8 cellular contexts compared by ENCODE assay signal in the genomic region with DNA sequence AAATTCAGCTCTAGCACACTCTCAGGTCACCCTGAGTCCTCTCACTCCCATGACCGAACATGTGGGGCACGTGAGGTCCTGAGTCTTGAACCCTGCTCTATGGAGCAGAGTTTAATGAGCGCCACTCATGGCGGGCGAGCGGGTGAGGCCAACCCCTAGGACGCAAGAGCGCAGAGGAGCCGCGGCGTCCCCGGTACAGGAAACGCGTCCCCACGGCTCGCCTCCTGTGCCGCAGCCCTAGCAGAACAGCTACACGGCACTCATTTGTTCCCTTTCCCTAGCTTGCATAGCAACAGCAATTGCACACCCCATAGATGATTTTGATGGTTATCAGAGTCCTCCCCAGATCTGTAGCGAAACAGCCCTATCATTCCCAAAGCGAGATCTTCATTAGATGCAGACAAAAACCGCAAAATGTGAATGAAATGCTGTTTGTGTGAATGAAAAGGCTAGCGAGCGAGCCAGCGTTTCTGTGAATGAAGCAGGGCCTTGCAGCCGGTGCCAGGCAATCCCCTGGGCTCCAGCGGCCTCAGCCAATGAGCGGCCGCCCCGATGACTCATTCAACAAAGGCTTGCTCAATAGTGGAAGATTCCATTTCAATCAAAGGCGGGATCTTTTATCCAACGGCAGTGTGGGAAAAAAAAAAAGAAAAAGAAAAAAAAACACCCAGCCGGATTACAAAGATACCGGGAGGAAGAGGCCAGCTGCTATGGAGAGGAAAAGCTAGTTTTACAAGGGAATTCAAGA. TPM values are rescaled to one million over a fixed set of nuclear protein-coding genes. Genes with fewer than 3 reads are reported as not detected.
A peak's percentile ranks its signal among the peaks of the same experiment; 100 is the strongest.
DNase-seq lines count a peak whose midpoint lies in the region; ATAC-seq, FAIRE-seq and TF ChIP-seq lines count a peak whose summit lies in the region.

No MANE protein-coding gene starts in this region.

- no peak overlapping the region for H4K8ac ChIP-seq in H1 (ENCODE audit: extremely low read depth, insufficient read depth, low read length)

- H3K4me3 Mint-ChIP-seq in activated CD4-positive, alpha-beta T cell treated with anti-CD3 and anti-CD28 coated beads, Interleukin-2, amount 10 ng/mL, durations not matched to agents 24 days and 14 days = peak overlapping the region; percentile 60

- 3% methylated on average over 33 of the region's 33 CpGs; no CpG with 5 or more reads in 1 of the 2 experiments for WGBS in H1 (ENCODE audit: extremely low coverage in 1 of 2, insufficient coverage in 1 of 2, insufficient read length in 1 of 2, insufficient replicate concordance in 2 of 2, low coverage in 1 of 2, low lambda C conversion rate in 2 of 2, missing lambda C conversion rate in 1 of 2), 2 experiments
- 2% methylated on average over 22 of the region's 33 CpGs for WGBS in HepG2 (ENCODE audit: low lambda C conversion rate)

- in situ Hi-C loops in HepG2 (cut with HindIII; ENCODE audit: extremely low pct_ligation_motif_present, low pct_unique_long_range_greater_than_20kb) = no loop called here

- DNase-seq in AG04449 (ENCODE audit: low read depth, low spot score) (peak; percentile 67), H7 (peak; percentile 92), NCI-H2196 treated with DMSO at 0.1 percent for 48 hours (lab: John Stamatoyannopoulos, UW; ENCODE audit: unreplicated experiment) (peak; percentile 82), H1 (ENCODE audit: low read depth in 1 of 2, low spot score in 2 of 2) (peak; percentile 75 to 81), HepG2 (ENCODE audit: low spot score) (peak; percentile 82)
- peak; percentile 77 for DNase-seq in activated CD4-positive, alpha-beta T cell treated with anti-CD3 and anti-CD28 coated beads, Interleukin-2, amount 10 ng/mL, durations not matched to agents 24 days and 14 days
- peak; percentile 74 for DNase-seq in stimulated activated CD4-positive, alpha-beta T cell treated with anti-CD3 and anti-CD28 coated beads, Interleukin-1b, Interleukin-23, amount 100 ng/mL, for 48 hours

- peak overlapping the region; percentile 54; the same call in 1 of the 2 replicates for H2BK15ac ChIP-seq in H1 (ENCODE audit: low read length)

- TF ChIP-seq RAD21 in H1 (IDR thresholded peaks at IDR 0.05 in 1 of 2, conservative IDR thresholded peaks at IDR 0.05 in 1 of 2; ENCODE audit: low read depth in 2 of 2, low read length in 2 of 2) (no peak), HepG2 (CRISPR knock-in tag; IDR thresholded peaks at IDR 0.05) (no peak)

- TF ChIP-seq EP300 in H1 (IDR thresholded peaks at IDR 0.05; ENCODE audit: borderline replicate concordance in 1 of 2, low read depth in 2 of 2, low read length in 2 of 2) = no peak
- TF ChIP-seq EP300 in HepG2 (IDR thresholded peaks at IDR 0.05; ENCODE audit: low read depth in 2 of 2, low read length in 2 of 2) = peak in 1 of 2 experiments; percentile 55; a peak in 1 of 4 replicates
- no peak for TF ChIP-seq EP300 in HepG2 (CRISPR knock-in tag; IDR thresholded peaks at IDR 0.05; ENCODE audit: borderline replicate concordance)

- H3K27me3 ChIP-seq in H7 (ENCODE audit: control insufficient read depth, insufficient read depth, low read length) (peaks cover 16% of the 10 kb centered on the region; the same call in 1 of the 2 replicates), H1 (replicated peaks in 1 of 4; ENCODE audit: control insufficient read depth in 3 of 4, extremely low read depth in 1 of 4, insufficient read depth in 3 of 4, low read length in 3 of 4) (peaks cover 0 to 36% (median 20%) of the 10 kb centered on the region in 4 experiments; a peak in 5 of 7 replicates), HepG2 (ENCODE audit: control insufficient read depth in 1 of 2, insufficient read depth in 2 of 2, low read length in 2 of 2) (peaks cover 5 to 37% of the 10 kb centered on the region in 2 experiments; a peak in 4 of 5 replicates)

- H3K4me3 ChIP-seq in AG04449 (ENCODE audit: low read depth, low read length) (peak overlapping the region; percentile 53), H7 (ENCODE audit: insufficient read depth, low read depth, low read length) (peak overlapping the region; percentile 34; the same call in 1 of the 2 replicates), H1 (ENCODE audit: extremely low read depth in 1 of 4, insufficient read depth in 2 of 4, low read depth in 3 of 4, low read length in 4 of 4) (peak overlapping the region; percentile 42 to 71 (median 44)), HepG2 (replicated peaks in 1 of 3; ENCODE audit: insufficient read depth in 1 of 3, low read depth in 2 of 3, low read length in 3 of 3) (peak overlapping the region; percentile 47 to 64 (median 51))

- H3K18ac ChIP-seq in H1 (ENCODE audit: extremely low read depth, low read length) = peak overlapping the region; percentile 91

- POLR2A ChIA-PET in AG04449 (lab: Yijun Ruan, JAX) = interaction anchor here (0.5 to 1.0 kb wide), 2 partner anchors 27 to 181 kb away, joined by 3 read pairs; no protein-coding TSS in a partner anchor
- POLR2A ChIA-PET in H1 (lab: Charles Lee; ENCODE audit: partially characterized antibody) = interaction anchor here (0.8 to 2.4 kb wide), 4 partner anchors 19 to 132 kb away, joined by 3 to 11 read pairs (median 6); a partner anchor contains a TSS
- POLR2A ChIA-PET in HepG2 (lab: Yijun Ruan, JAX) = interaction anchor here (1.7 kb wide), 1 partner anchor 130 kb away, joined by 6 read pairs; no protein-coding TSS in a partner anchor

- peaks cover 1% of the 10 kb centered on the region for H3K36me3 Mint-ChIP-seq in activated CD4-positive, alpha-beta T cell treated with anti-CD3 and anti-CD28 coated beads, Interleukin-2, amount 10 ng/mL, durations not matched to agents 24 days and 14 days (ENCODE audit: low read depth)

- H2BK5ac ChIP-seq in H1 (ENCODE audit: low read depth, low read length) = peak overlapping the region; percentile 92; the same call in 1 of the 2 replicates

- intact Hi-C loops in activated CD4-positive, alpha-beta T cell treated with anti-CD3 and anti-CD28 coated beads, Interleukin-2, amount 10 ng/mL, durations not matched to agents 24 days and 14 days (cut with micrococcal nuclease) = loop anchor here (2.0 kb wide), 1 partner anchor 97 kb away; no protein-coding TSS in a partner anchor
- intact Hi-C loops in HepG2 (cut with micrococcal nuclease; ENCODE audit: unreplicated experiment) = no loop called here

- no peak overlapping the region for H4K5ac ChIP-seq in H1 (ENCODE audit: insufficient read length, low read depth, low read length)

- H3K36me3 ChIP-seq in H7 (replicated peaks; ENCODE audit: control insufficient read depth, insufficient read depth, low read length) (no peaks in the 10 kb centered on the region), H1 (ENCODE audit: control insufficient read depth in 2 of 4, insufficient read depth in 4 of 4, low read length in 3 of 4) (no peaks in the 10 kb centered on the region), HepG2 (replicated peaks in 1 of 2; ENCODE audit: control insufficient read depth in 1 of 2, insufficient read depth in 2 of 2, low read length in 2 of 2) (no peaks in the 10 kb centered on the region)

- H3K23me2 ChIP-seq in H1 (ENCODE audit: low read depth, low read length) = peaks cover 13% of the 10 kb centered on the region

- H2AFZ ChIP-seq in H1 (ENCODE audit: low read length) (peak overlapping the region; percentile 76), HepG2 (ENCODE audit: low read length) (peak overlapping the region; percentile 73)

- H3K27me3 Mint-ChIP-seq in activated CD4-positive, alpha-beta T cell treated with anti-CD3 and anti-CD28 coated beads, Interleukin-2, amount 10 ng/mL, durations not matched to agents 24 days and 14 days = peaks cover 57% of the 10 kb centered on the region

- H3K9me3 ChIP-seq in H1 (ENCODE audit: insufficient read depth in 2 of 2, low read depth in 1 of 2, low read length in 1 of 2) = no peaks in the 10 kb centered on the region
- H3K9me3 ChIP-seq in HepG2 (ENCODE audit: low read length) = no peaks in the 10 kb centered on the region

- peak; percentile 91 for FAIRE-seq in H1 (lab: Jason Lieb, UNC)
- peak; percentile 72 for FAIRE-seq in HepG2 (lab: Jason Lieb, UNC)

- H3K9me3 Mint-ChIP-seq in activated CD4-positive, alpha-beta T cell treated with anti-CD3 and anti-CD28 coated beads, Interleukin-2, amount 10 ng/mL, durations not matched to agents 24 days and 14 days = no peaks in the 10 kb centered on the region

- H3K14ac ChIP-seq in H1 (ENCODE audit: insufficient read length) = no peak overlapping the region

- peak; percentile 91 for ATAC-seq in HepG2
- ATAC-seq in HG03175 (IDR thresholded peaks at IDR 0.05; ENCODE audit: unreplicated experiment) = no peak

- H3K27ac Mint-ChIP-seq in activated CD4-positive, alpha-beta T cell treated with anti-CD3 and anti-CD28 coated beads, Interleukin-2, amount 10 ng/mL, durations not matched to agents 24 days and 14 days = no peak overlapping the region

- H2AK5ac ChIP-seq in H1 (ENCODE audit: low read depth, low read length) = peak overlapping the region; percentile 33; the same call in 1 of the 2 replicates

- peak overlapping the region; percentile 10 for H3K4ac ChIP-seq in H1 (replicated peaks; ENCODE audit: insufficient read length, low read depth, low read length)

- no peaks in the 10 kb centered on the region for H3K79me1 ChIP-seq in H1 (ENCODE audit: low read depth, low read length)

- peak overlapping the region; percentile 50 for H2BK12ac ChIP-seq in H1 (ENCODE audit: low read depth, low read length)

- TF ChIP-seq POLR2A in H1 (IDR thresholded peaks at IDR 0.05; ENCODE audit: control extremely low read depth in 1 of 2, low read depth in 2 of 2, low read length in 2 of 2) = peak; percentile 48 to 79
- peak; percentile 50 to 80; a peak in 2 of 4 replicates for TF ChIP-seq POLR2A in HepG2 (IDR thresholded peaks at IDR 0.05; ENCODE audit: insufficient read depth in 1 of 2, low read depth in 2 of 2, low read length in 2 of 2)

- H4K20me1 ChIP-seq in H1 (replicated peaks in 1 of 2; ENCODE audit: control insufficient read depth in 1 of 2, insufficient read depth in 2 of 2, low read length in 2 of 2) (peaks cover 0 to 3% of the 10 kb centered on the region in 2 experiments), HepG2 (ENCODE audit: insufficient read depth, low read length) (no peaks in the 10 kb centered on the region)

- peak overlapping the region; percentile 89 for H4K91ac ChIP-seq in H1 (replicated peaks; ENCODE audit: insufficient read length, low read length)

- H3K4me2 ChIP-seq in H1 (ENCODE audit: insufficient read depth in 1 of 2, low read depth in 2 of 2, low read length in 2 of 2) (peak overlapping the region; percentile 82 to 99), HepG2 (ENCODE audit: low read depth, low read length) (peak overlapping the region; percentile 89)

- H3K9ac ChIP-seq in H1 (replicated peaks in 1 of 4; ENCODE audit: extremely low read depth in 1 of 4, low read depth in 3 of 4, low read length in 3 of 4) (peak overlapping the region in 2 of 4 experiments; percentile 49 to 74; a peak in 4 of 7 replicates), HepG2 (ENCODE audit: insufficient read depth, low read depth, low read length) (peak overlapping the region; percentile 61)

- no peak overlapping the region for H2BK120ac ChIP-seq in H1 (replicated peaks; ENCODE audit: low read depth, low read length)

- H3K27ac ChIP-seq in H1 (ENCODE audit: low read depth, low read length) = no peak overlapping the region; the same call in 1 of the 2 replicates
- H3K27ac ChIP-seq in HepG2 (ENCODE audit: extremely low read length, insufficient read depth, low read length) = peak overlapping the region; percentile 66

- no peak overlapping the region for H3K23ac ChIP-seq in H1 (ENCODE audit: insufficient read length)

- H2BK20ac ChIP-seq in H1 (ENCODE audit: low read length) = peak overlapping the region; percentile 8; the same call in 1 of the 2 replicates

- H3K79me2 ChIP-seq in H1 (ENCODE audit: control insufficient read depth in 1 of 2, insufficient read depth in 2 of 2, low read length in 2 of 2) (peaks cover 0 to 6% of the 10 kb centered on the region in 2 experiments; a peak in 3 of 4 replicates), HepG2 (ENCODE audit: insufficient read depth, low read length) (no peaks in the 10 kb centered on the region)

- H3K56ac ChIP-seq in H1 (replicated peaks; ENCODE audit: insufficient read length, low read depth, low read length) = no peak overlapping the region

- H3K4me1 Mint-ChIP-seq in activated CD4-positive, alpha-beta T cell treated with anti-CD3 and anti-CD28 coated beads, Interleukin-2, amount 10 ng/mL, durations not matched to agents 24 days and 14 days = peaks cover 12% of the 10 kb centered on the region

- no peak for TF ChIP-seq CTCF in AG04449 (IDR thresholded peaks at IDR 0.05; ENCODE audit: insufficient read depth, low read length, missing control alignments)
- no peak for TF ChIP-seq CTCF in H1 (IDR thresholded peaks at IDR 0.05; ENCODE audit: control extremely low read depth in 1 of 3, insufficient read depth in 1 of 3, low read depth in 1 of 3, low read length in 3 of 3)
- TF ChIP-seq CTCF in HepG2 (CRISPR knock-in tag; IDR thresholded peaks at IDR 0.05) = no peak

- BruUV-seq in HepG2 (replicated peaks; lab: Mats Ljungman, UMichigan) = TSS peak; percentile 71

- CTCF ChIA-PET in AG04449 (lab: Yijun Ruan, JAX) (interaction anchor here (1.4 kb wide), 1 partner anchor 99 kb away, joined by 6 read pairs; no protein-coding TSS in a partner anchor), H1 (lab: Charles Lee; ENCODE audit: partially characterized antibody) (interaction anchor here (1.2 kb wide), 1 partner anchor 249 kb away, joined by 3 read pairs; no protein-coding TSS in a partner anchor), HepG2 (lab: Yijun Ruan, JAX; ENCODE audit: low intra/inter-chr PET ratio, low total read pairs) (no interaction called here)

- H3K4me1 ChIP-seq in H1 (replicated peaks in 1 of 4; ENCODE audit: control insufficient read depth in 3 of 4, insufficient read depth in 4 of 4, low read length in 3 of 4) = peaks cover 4 to 21% (median 11%) of the 10 kb centered on the region in 4 experiments; a peak in 6 of 7 replicates
- peaks cover 26% of the 10 kb centered on the region for H3K4me1 ChIP-seq in HepG2 (ENCODE audit: insufficient read depth, low read length)

RNA-seq across cellular contexts. Expression of a gene that starts 1.5 kb away (rescaled TPM):
- total RNA-seq in H7 (2014; rRNA removed; shearing (Covaris generic)) = 8.2 and 13.2 TPM in 2 replicates
- total RNA-seq in activated CD4-positive, alpha-beta T cell treated with anti-CD3 and anti-CD28 coated beads, Interleukin-2, amount 10 ng/mL, durations not matched to agents 24 days and 14 days = not detected in 2 replicates
- 7.1 and 8.4 TPM in 2 replicates for total RNA-seq in H1 (2021; fragmentation: NEBNext Ultra II Directional; extraction: Animal tissue kit (Norgen Biotek cat#: 25700))
- polyA plus RNA-seq in H1 (2011; rRNA removed) (1.2 and 1.4 TPM in 2 replicates), HepG2 (2011; rRNA removed) (0.09 and 0.12 TPM in 2 replicates)
- 1.6 TPM for polyA plus RNA-seq in H1 (2011; cell fraction: cytosol; rRNA removed)
- polyA plus RNA-seq in H1 (2011; cell fraction: nucleus; rRNA removed) = 3.4 TPM
- 1.6 to 3.0 TPM (median 2.4 TPM) in 4 replicates for polyA plus RNA-seq in H1 (2012, experiment 1 of 2)
- 1.5 TPM for polyA plus RNA-seq in H1 (2012, experiment 2 of 2)
- 4.1 TPM for polyA plus RNA-seq in H1 (2013, experiment 1 of 2)
- 4.5 TPM for polyA plus RNA-seq in H1 (2013, experiment 2 of 2)
- 3.2 and 3.8 TPM in 2 replicates for polyA minus RNA-seq in H1 (2011; rRNA and poly(A)+ RNA removed)
- 2.1 TPM for polyA minus RNA-seq in H1 (2011; cell fraction: cytosol; rRNA and poly(A)+ RNA removed)
- polyA minus RNA-seq in H1 (2011; cell fraction: nucleus; rRNA and poly(A)+ RNA removed) = 3.4 TPM
- 0.89 and 1.1 TPM in 2 replicates for total RNA-seq in HepG2 (2016; rRNA removed; fragmentation: Illumina TruSeq; extraction: Trizol)
- 0.26 and 0.71 TPM in 2 replicates for total RNA-seq in HepG2 (2016; cell fraction: cytosol; rRNA removed; fragmentation: Illumina TruSeq; extraction: Trizol; ENCODE audit: low read depth)
- 0.97 and 1.2 TPM in 2 replicates for total RNA-seq in HepG2 (2016; cell fraction: insoluble cytoplasmic fraction; rRNA removed; fragmentation: Illumina TruSeq; extraction: Trizol)
- 0.38 and 0.49 TPM in 2 replicates for total RNA-seq in HepG2 (2016; cell fraction: membrane; rRNA removed; fragmentation: Illumina TruSeq; extraction: Trizol)
- total RNA-seq in HepG2 (2016; cell fraction: nucleus; rRNA removed; fragmentation: Illumina TruSeq; extraction: Trizol) = 0.69 and 1.0 TPM in 2 replicates
- polyA plus RNA-seq in HepG2 (2011; cell fraction: cytosol; rRNA removed) = 0.07 and 0.10 TPM in 2 replicates
- polyA plus RNA-seq in HepG2 (2011; cell fraction: nucleus; rRNA removed) = 0.39 and 0.42 TPM in 2 replicates
- polyA plus RNA-seq in HepG2 (2012) = 0.04 and 0.20 TPM in 2 replicates
- 0.06 and 0.20 TPM in 2 replicates for polyA plus RNA-seq in HepG2 (2016; cell fraction: cytosol; fragmentation: Illumina TruSeq; extraction: Trizol; ENCODE audit: low read depth)
- polyA plus RNA-seq in HepG2 (2016; cell fraction: insoluble cytoplasmic fraction; fragmentation: Illumina TruSeq; extraction: Trizol; ENCODE audit: low read depth) = 0.45 and 0.52 TPM in 2 replicates
- 0.11 and 0.20 TPM in 2 replicates for polyA plus RNA-seq in HepG2 (2016; cell fraction: membrane; fragmentation: Illumina TruSeq; extraction: Trizol; ENCODE audit: low read depth)
- 1.3 and 1.7 TPM in 2 replicates for polyA plus RNA-seq in HepG2 (2016; cell fraction: nucleus; fragmentation: Illumina TruSeq; extraction: Trizol; ENCODE audit: insufficient read depth, low read depth)
- 0.36 and 1.1 TPM in 2 replicates for polyA minus RNA-seq in HepG2 (2011; rRNA and poly(A)+ RNA removed; ENCODE audit: low replicate concordance)
- polyA minus RNA-seq in HepG2 (2011; cell fraction: cytosol; rRNA and poly(A)+ RNA removed) = 0.09 and 0.20 TPM in 2 replicates
- 0.25 and 0.26 TPM in 2 replicates for polyA minus RNA-seq in HepG2 (2011; cell fraction: nucleus; rRNA and poly(A)+ RNA removed)
